In genomic region chr6:44642345-44642744, GRCh38 we compare ENCODE assay signal across 18 cellular contexts.
DNase-seq lines count a peak whose midpoint lies in the region; ATAC-seq and TF ChIP-seq lines count a peak whose summit lies in the region.
"Had no signal": no experiment of that assay in that cellular context is flagged by ENCODE, and none has a peak within 500 bp of the region (broad histone marks: within the 10 kb centered on the region; RNA-seq: fewer than 3 reads in every experiment).

No MANE protein-coding gene starts in this region.

- intact Hi-C loops in transverse colon (cut with DNase I; ENCODE audit: low total_unique reads), result no loop called here

- H3K4me3 ChIP-seq in transverse colon (no peak overlapping the region), suprapubic skin (no peak overlapping the region)
- H3K4me3 ChIP-seq: K562, lung had no signal

- H3K27me3 ChIP-seq in transverse colon (no peaks in the 10 kb centered on the region), suprapubic skin (no peaks in the 10 kb centered on the region)
- H3K27me3 ChIP-seq: foreskin keratinocyte had no signal

- in situ Hi-C loops in transverse colon (cut with MboI; ENCODE audit: low pct_ligation_motif_present in 1 of 4, low pct_unique_long_range_greater_than_20kb in 1 of 4, low sequenced_read_pairs in 3 of 4), result loop anchor here in 1 of 4 donors (25.0 kb wide), 1 partner anchor 1270 kb away; no protein-coding TSS in a partner anchor

- H3K9me3 ChIP-seq in transverse colon, result no peaks in the 10 kb centered on the region
- H3K9me3 ChIP-seq in suprapubic skin, result no peaks in the 10 kb centered on the region

- ATAC-seq in stimulated activated naive CD8-positive, alpha-beta T cell treated with anti-CD3 and anti-CD28 coated beads, Interleukin-15, amount 100 ng/mL, for 72 hours, result peak; percentile 71
- ATAC-seq in GM18498 (IDR thresholded peaks at IDR 0.05; ENCODE audit: unreplicated experiment), result no peak
- ATAC-seq: right cardiac atrium; stimulated activated memory B cell treated with anti-CD40 and anti-IgM and Interleukin-4, amounts not matched to agents 10 μg/mL and 1 μg/mL and 100 μg/mL, for 72 hours had no signal

- no peak for TF ChIP-seq EP300 in transverse colon (IDR thresholded peaks at IDR 0.05; ENCODE audit: low read depth)
- no peak for TF ChIP-seq EP300 in suprapubic skin (IDR thresholded peaks at IDR 0.05)

- H3K36me3 Mint-ChIP-seq in activated naive CD8-positive, alpha-beta T cell, result no peaks in the 10 kb centered on the region
- H3K36me3 Mint-ChIP-seq: stimulated activated memory B cell treated with anti-CD40 and anti-IgM and Interleukin-4, amounts not matched to agents 10 μg/mL and 1 μg/mL and 100 μg/mL, for 72 hours; type B pancreatic cell had no signal

- 82 to 83% methylated on average over 1 of the region's 1 CpG for WGBS in transverse colon (ENCODE audit: low coverage in 1 of 2), 2 donors
- 92% methylated on average over 1 of the region's 1 CpG for WGBS in suprapubic skin

- H3K9me3 Mint-ChIP-seq in activated naive CD8-positive, alpha-beta T cell (ENCODE audit: low read depth), result no peaks in the 10 kb centered on the region
- H3K9me3 Mint-ChIP-seq in stimulated activated naive CD8-positive, alpha-beta T cell treated with anti-CD3 and anti-CD28 coated beads, Interleukin-15, amount 100 ng/mL, for 72 hours, result peaks cover 0 to 5% of the 10 kb centered on the region in 2 donors
- H3K9me3 Mint-ChIP-seq: stimulated activated memory B cell treated with anti-CD40 and anti-IgM and Interleukin-4, amounts not matched to agents 10 μg/mL and 1 μg/mL and 100 μg/mL, for 72 hours; type B pancreatic cell had no signal

- peaks cover 8% of the 10 kb centered on the region for H3K4me1 Mint-ChIP-seq in activated naive CD8-positive, alpha-beta T cell (ENCODE audit: low read depth)
- H3K4me1 Mint-ChIP-seq in stimulated activated naive CD8-positive, alpha-beta T cell treated with anti-CD3 and anti-CD28 coated beads, Interleukin-15, amount 100 ng/mL, for 72 hours, result peaks cover 42% of the 10 kb centered on the region
- H3K4me1 Mint-ChIP-seq: stimulated activated memory B cell treated with anti-CD40 and anti-IgM and Interleukin-4, amounts not matched to agents 10 μg/mL and 1 μg/mL and 100 μg/mL, for 72 hours had no signal

- no peak overlapping the region for H3K27ac ChIP-seq in transverse colon
- no peak overlapping the region for H3K27ac ChIP-seq in suprapubic skin
- H3K27ac ChIP-seq: epithelial cell of prostate, foreskin keratinocyte, VCaP had no signal

- DNase-seq in stimulated activated CD4-positive, alpha-beta T cell treated with anti-CD3 and anti-CD28 coated beads, Interleukin-15, amount 100 ng/mL, for 24 hours, result peak; percentile 24
- no peak for DNase-seq in stimulated activated CD4-positive, alpha-beta T cell treated with anti-CD3 and anti-CD28 coated beads, Interleukin-2, amount 100 ng/mL, for 48 hours
- DNase-seq in NOMO-1 treated with dmso at 0.1 percent for 144 hours (lab: John Stamatoyannopoulos, UW; ENCODE audit: unreplicated experiment) (peak; percentile 83), transverse colon (no peak), suprapubic skin (ENCODE audit: low spot score in 2 of 2) (no peak)
- DNase-seq in stimulated activated naive CD8-positive, alpha-beta T cell treated with anti-CD3 and anti-CD28 coated beads, Interleukin-15, amount 100 ng/mL, for 72 hours, result no peak
- DNase-seq: Caco-2, foreskin keratinocyte, kidney, right cardiac atrium had no signal

- no peak overlapping the region for H3K4me3 Mint-ChIP-seq in activated naive CD8-positive, alpha-beta T cell
- H3K4me3 Mint-ChIP-seq in stimulated activated naive CD8-positive, alpha-beta T cell treated with anti-CD3 and anti-CD28 coated beads, Interleukin-15, amount 100 ng/mL, for 72 hours, result peak overlapping the region; percentile 27 to 38
- H3K4me3 Mint-ChIP-seq: stimulated activated memory B cell treated with anti-CD40 and anti-IgM and Interleukin-4, amounts not matched to agents 10 μg/mL and 1 μg/mL and 100 μg/mL, for 72 hours; type B pancreatic cell had no signal

- no peak for TF ChIP-seq POLR2A in transverse colon (IDR thresholded peaks at IDR 0.05)
- TF ChIP-seq POLR2A in suprapubic skin (IDR thresholded peaks at IDR 0.05), result no peak

- H3K4me1 ChIP-seq in transverse colon (no peaks in the 10 kb centered on the region), suprapubic skin (no peaks in the 10 kb centered on the region)
- H3K4me1 ChIP-seq: Caco-2, foreskin keratinocyte had no signal

- peak overlapping the region; percentile 5 for H3K27ac Mint-ChIP-seq in activated naive CD8-positive, alpha-beta T cell
- H3K27ac Mint-ChIP-seq in stimulated activated naive CD8-positive, alpha-beta T cell treated with anti-CD3 and anti-CD28 coated beads, Interleukin-15, amount 100 ng/mL, for 72 hours, result peak overlapping the region; percentile 57 to 94
- H3K27ac Mint-ChIP-seq: stimulated activated memory B cell treated with anti-CD40 and anti-IgM and Interleukin-4, amounts not matched to agents 10 μg/mL and 1 μg/mL and 100 μg/mL, for 72 hours; type B pancreatic cell had no signal

- no peaks in the 10 kb centered on the region for H3K27me3 Mint-ChIP-seq in activated naive CD8-positive, alpha-beta T cell
- H3K27me3 Mint-ChIP-seq in stimulated activated naive CD8-positive, alpha-beta T cell treated with anti-CD3 and anti-CD28 coated beads, Interleukin-15, amount 100 ng/mL, for 72 hours, result no peaks in the 10 kb centered on the region

- TF ChIP-seq CTCF in transverse colon (IDR thresholded peaks at IDR 0.05), result no peak
- TF ChIP-seq CTCF in suprapubic skin (IDR thresholded peaks at IDR 0.05), result no peak

- H3K36me3 ChIP-seq in transverse colon, result no peaks in the 10 kb centered on the region
- H3K36me3 ChIP-seq in suprapubic skin, result no peaks in the 10 kb centered on the region

Comparison
In these comparisons a context has a peak if more than half of its experiments do, and no peak if none do; other contexts are left out.
1. DNase-seq: peak in stimulated activated CD4-positive, alpha-beta T cell treated with anti-CD3 and anti-CD28 coated beads, Interleukin-15, amount 100 ng/mL, for 24 hours (single experiment) and NOMO-1 treated with dmso at 0.1 percent for 144 hours (single experiment); none in stimulated activated CD4-positive, alpha-beta T cell treated with anti-CD3 and anti-CD28 coated beads, Interleukin-2, amount 100 ng/mL, for 48 hours (0 of 2), stimulated activated naive CD8-positive, alpha-beta T cell treated with anti-CD3 and anti-CD28 coated beads, Interleukin-15, amount 100 ng/mL, for 72 hours (0 of 2), transverse colon (single experiment) and suprapubic skin (0 of 2).